ENCODE assay signal across 15 cellular contexts in the genomic region with DNA sequence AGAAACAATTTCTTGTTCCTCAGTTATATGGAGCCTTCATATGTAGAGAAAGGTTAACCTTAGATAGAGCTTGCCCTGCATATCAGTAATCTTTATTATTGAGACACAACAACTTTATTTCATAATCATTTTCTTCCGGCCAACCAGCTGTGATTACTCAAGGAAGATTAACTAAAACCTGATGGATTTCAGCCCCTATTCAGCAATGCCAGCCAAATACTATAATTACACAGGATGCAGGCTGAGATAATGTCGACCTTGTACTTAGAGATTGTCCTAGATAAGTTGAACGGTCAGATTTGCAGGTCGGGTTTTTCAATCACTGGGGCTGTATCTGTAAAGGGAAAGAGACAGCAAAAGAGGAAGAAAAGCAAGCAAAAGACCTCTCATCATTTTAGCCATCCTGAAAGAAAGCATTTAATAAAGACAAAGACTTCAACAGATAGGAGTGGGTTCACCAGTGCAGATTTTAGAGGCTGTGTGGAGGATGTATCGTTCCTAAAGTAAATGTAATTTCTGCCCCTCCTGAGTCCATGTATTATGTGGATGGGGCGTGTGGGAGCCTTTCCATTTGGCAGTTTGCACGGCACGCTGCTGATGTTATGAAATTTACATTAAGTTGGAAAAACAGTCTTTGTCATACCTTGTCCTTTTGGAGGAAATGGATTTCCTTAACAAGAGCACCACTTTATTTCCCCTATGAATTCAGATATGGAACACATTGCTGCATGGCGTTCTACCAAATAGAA.
DNase-seq lines count a peak whose midpoint lies in the region; ATAC-seq and TF ChIP-seq lines count a peak whose summit lies in the region.
"Had no signal": no experiment of that assay in that cellular context is flagged by ENCODE, and none has a peak within 500 bp of the region (broad histone marks: within the 10 kb centered on the region; RNA-seq: fewer than 3 reads in every experiment).

No MANE protein-coding gene starts in this region.

- peak overlapping the region; percentile 33; the same call in 1 of the 2 replicates for H2AFZ ChIP-seq in GM23338

- H3K27me3 ChIP-seq in GM23338 (ENCODE audit: insufficient read depth) (no peaks in the 10 kb centered on the region), left ventricle myocardium inferior (ENCODE audit: low read depth) (no peaks in the 10 kb centered on the region)
- H3K27me3 ChIP-seq: tibial artery had no signal

- H3K27ac Mint-ChIP-seq in GM23338 = no peak overlapping the region
- H3K27ac Mint-ChIP-seq: activated naive CD4-positive, alpha-beta T cell treated with anti-CD3 and anti-CD28 coated beads for 36 hours; dendritic cell treated with granulocyte-macrophage colony-stimulating factor and Interleukin-4, amounts not matched to agents 40 ng/mL and 50 ng/mL, for 4 days had no signal

- no peaks in the 10 kb centered on the region for H3K9me3 Mint-ChIP-seq in GM23338
- H3K9me3 Mint-ChIP-seq: activated naive CD4-positive, alpha-beta T cell treated with anti-CD3 and anti-CD28 coated beads for 36 hours; dendritic cell treated with granulocyte-macrophage colony-stimulating factor and Interleukin-4, amounts not matched to agents 40 ng/mL and 50 ng/mL, for 4 days had no signal

- H3K9me2 ChIP-seq in GM23338 (ENCODE audit: insufficient read depth) = no peaks in the 10 kb centered on the region; the same call in 1 of the 2 replicates

- H3K27me3 Mint-ChIP-seq in GM23338 (ENCODE audit: insufficient read depth, low read depth, poor library complexity) = no peaks in the 10 kb centered on the region
- H3K27me3 Mint-ChIP-seq: dendritic cell treated with granulocyte-macrophage colony-stimulating factor and Interleukin-4, amounts not matched to agents 40 ng/mL and 50 ng/mL, for 4 days had no signal

- H4K20me1 ChIP-seq in GM23338 (replicated peaks; ENCODE audit: insufficient read depth) = no peaks in the 10 kb centered on the region

- intact Hi-C loops in left ventricle myocardium inferior (cut with micrococcal nuclease) = no loop called here

- H3K4me3 ChIP-seq in GM23338 = no peak overlapping the region
- H3K4me3 ChIP-seq in left ventricle myocardium inferior = peak overlapping the region; percentile 36
- H3K4me3 ChIP-seq in retinal pigment epithelial cell (ENCODE audit: low read length) = no peak overlapping the region
- H3K4me3 ChIP-seq: tibial artery had no signal

- H3K79me2 ChIP-seq in GM23338 (replicated peaks; ENCODE audit: insufficient read depth) = no peaks in the 10 kb centered on the region

- H3K4me3 Mint-ChIP-seq in GM23338 = no peak overlapping the region
- H3K4me3 Mint-ChIP-seq: activated naive CD4-positive, alpha-beta T cell treated with anti-CD3 and anti-CD28 coated beads for 36 hours; dendritic cell treated with granulocyte-macrophage colony-stimulating factor and Interleukin-4, amounts not matched to agents 40 ng/mL and 50 ng/mL, for 4 days had no signal

- no peak overlapping the region for H3K4me2 ChIP-seq in GM23338

- no peaks in the 10 kb centered on the region for H3F3A ChIP-seq in GM23338 (replicated peaks; ENCODE audit: low read depth)

- DNase-seq in GM23338 (ENCODE audit: low spot score) (no peak), left ventricle myocardium inferior (peak; percentile 20), retinal pigment epithelial cell (ENCODE audit: low read depth) (peak; percentile 37), NCI-H526 treated with DMSO at 0.1 percent for 48 hours (lab: John Stamatoyannopoulos, UW) (no peak), NCI-H2171 treated with DMSO at 0.1 percent for 48 hours (lab: John Stamatoyannopoulos, UW) (no peak), SHP77 (lab: John Stamatoyannopoulos, UW) (no peak)
- no peak for DNase-seq in effector CD8-positive, alpha-beta T cell (lab: John Stamatoyannopoulos, UW)
- DNase-seq: activated CD4-positive, alpha-beta T cell treated with anti-CD3 and anti-CD28 coated beads, Interleukin-2, amount 50 U/mL, for 4 hours; activated naive CD4-positive, alpha-beta T cell treated with anti-CD3 and anti-CD28 coated beads for 36 hours; NCI-H524; nucleus accumbens; SW 1271; tibial artery had no signal

- no peaks in the 10 kb centered on the region for H3K36me3 ChIP-seq in GM23338 (ENCODE audit: insufficient read depth)
- no peaks in the 10 kb centered on the region for H3K36me3 ChIP-seq in left ventricle myocardium inferior
- H3K36me3 ChIP-seq: tibial artery had no signal

- no peaks in the 10 kb centered on the region for H3K36me3 Mint-ChIP-seq in GM23338 (ENCODE audit: low read depth)

- H3K4me1 Mint-ChIP-seq in GM23338 = no peaks in the 10 kb centered on the region

- no peaks in the 10 kb centered on the region for H3K9me3 ChIP-seq in left ventricle myocardium inferior (replicated peaks)
- H3K9me3 ChIP-seq: tibial artery had no signal

- H3K4me1 ChIP-seq in GM23338 (ENCODE audit: insufficient read depth) (no peaks in the 10 kb centered on the region), left ventricle myocardium inferior (peaks cover 44% of the 10 kb centered on the region)

- H3K27ac ChIP-seq in GM23338 (ENCODE audit: low read depth) (no peak overlapping the region), VCaP (peak overlapping the region; percentile 73), left ventricle myocardium inferior (replicated peaks) (peak overlapping the region; percentile 87)
- H3K27ac ChIP-seq: tibial artery had no signal

- no peak for TF ChIP-seq CTCF in GM23338 (conservative IDR thresholded peaks at IDR 0.05; ENCODE audit: low read depth in 2 of 2)
- TF ChIP-seq CTCF in VCaP (conservative IDR thresholded peaks at IDR 0.05) = no peak
- TF ChIP-seq CTCF in left ventricle myocardium inferior (IDR thresholded peaks at IDR 0.05; ENCODE audit: borderline replicate concordance) = no peak
- TF ChIP-seq CTCF in retinal pigment epithelial cell (conservative IDR thresholded peaks at IDR 0.05; ENCODE audit: low read depth, low read length) = no peak

- no peak for ATAC-seq in GM23338

TF ChIP-seq in GM23338, 12 proteins besides CTCF, POLR2A, EP300 and RAD21 (continues in another document):
- TF ChIP-seq NANOG (IDR thresholded peaks at IDR 0.05; ENCODE audit: borderline replicate concordance) (no peak), ZNF114 (CRISPR knock-in tag; IDR thresholded peaks at IDR 0.05) (no peak), STAT1 (IDR thresholded peaks at IDR 0.05; ENCODE audit: unreplicated experiment) (no peak), EZH2phosphoT487 (IDR thresholded peaks at IDR 0.05; ENCODE audit: unreplicated experiment) (no peak)
- TF ChIP-seq, protein P1, sequence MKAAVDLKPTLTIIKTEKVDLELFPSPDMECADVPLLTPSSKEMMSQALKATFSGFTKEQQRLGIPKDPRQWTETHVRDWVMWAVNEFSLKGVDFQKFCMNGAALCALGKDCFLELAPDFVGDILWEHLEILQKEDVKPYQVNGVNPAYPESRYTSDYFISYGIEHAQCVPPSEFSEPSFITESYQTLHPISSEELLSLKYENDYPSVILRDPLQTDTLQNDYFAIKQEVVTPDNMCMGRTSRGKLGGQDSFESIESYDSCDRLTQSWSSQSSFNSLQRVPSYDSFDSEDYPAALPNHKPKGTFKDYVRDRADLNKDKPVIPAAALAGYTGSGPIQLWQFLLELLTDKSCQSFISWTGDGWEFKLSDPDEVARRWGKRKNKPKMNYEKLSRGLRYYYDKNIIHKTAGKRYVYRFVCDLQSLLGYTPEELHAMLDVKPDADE (IDR thresholded peaks at IDR 0.05) = no peak

Comparison
In these comparisons a context has a peak if more than half of its experiments do, and no peak if none do; other contexts are left out.
1. DNase-seq: peak in left ventricle myocardium inferior (single experiment) and retinal pigment epithelial cell (single experiment); none in GM23338 (single experiment), effector CD8-positive, alpha-beta T cell (single experiment), NCI-H526 treated with DMSO at 0.1 percent for 48 hours (single experiment), NCI-H2171 treated with DMSO at 0.1 percent for 48 hours (single experiment) and SHP77 (0 of 2).